21 cellular contexts compared by ENCODE assay signal in the genomic region with DNA sequence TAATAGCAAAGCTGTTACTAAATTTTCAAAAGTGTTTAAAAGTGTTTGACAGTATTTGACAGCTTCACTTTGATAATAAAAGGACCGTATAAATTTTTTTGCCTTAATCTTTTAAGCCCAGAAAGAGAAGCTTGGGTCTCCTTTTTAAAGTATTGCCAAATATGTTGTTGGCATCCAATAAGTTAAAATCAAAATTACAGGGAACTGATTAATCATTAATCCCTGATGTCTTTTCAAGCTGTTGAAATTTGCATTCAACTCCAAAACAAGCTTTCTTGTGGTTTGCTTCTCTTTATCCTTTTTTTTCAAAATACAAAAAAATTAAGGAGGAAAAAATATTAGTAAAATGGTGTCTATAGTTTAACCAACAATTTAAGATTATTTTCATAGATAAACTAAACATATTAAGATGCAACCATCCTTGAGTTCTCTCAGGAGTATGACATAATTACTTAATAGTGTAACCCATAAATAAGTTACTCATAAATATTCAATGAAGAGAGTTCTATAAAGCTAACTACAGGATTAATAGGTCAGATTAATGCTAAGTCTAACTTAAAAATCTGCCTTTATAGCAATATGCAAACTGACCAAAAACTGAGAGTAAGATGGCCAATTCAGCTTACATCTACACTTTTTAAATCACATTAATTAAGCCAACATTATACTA. TPM values are rescaled to one million over a fixed set of nuclear protein-coding genes. Genes with fewer than 3 reads are reported as not detected.
"Had no signal": no experiment of that assay in that cellular context is flagged by ENCODE, and none has a peak within 500 bp of the region (broad histone marks: within the 10 kb centered on the region; RNA-seq: fewer than 3 reads in every experiment).

No MANE protein-coding gene starts in this region.

- H3K9me3 Mint-ChIP-seq: activated B cell treated with CpG ODN at 0.5 μM for 24 hours; activated CD4-positive, alpha-beta memory T cell treated with anti-CD3 and anti-CD28 coated beads for 36 hours; activated CD4-positive, alpha-beta T cell treated with anti-CD3 and anti-CD28 coated beads, Interleukin-2, amount 10 ng/mL, durations not matched to agents 24 days and 14 days; activated naive CD4-positive, alpha-beta T cell treated with anti-CD3 and anti-CD28 coated beads, Interleukin-2, amount 10 ng/mL, durations not matched to agents 7 days and 5 days; activated naive CD8-positive, alpha-beta T cell treated with anti-CD3 and anti-CD28 coated beads for 36 hours; activated T-cell treated with anti-CD3 and anti-CD28 coated beads, Interleukin-2, amount 50 U/mL, for 4 hours had no signal

- H3K4me1 Mint-ChIP-seq: activated CD4-positive, alpha-beta T cell treated with anti-CD3 and anti-CD28 coated beads, Interleukin-2, amount 10 ng/mL, durations not matched to agents 24 days and 14 days; activated naive CD4-positive, alpha-beta T cell treated with anti-CD3 and anti-CD28 coated beads, Interleukin-2, amount 10 ng/mL, durations not matched to agents 7 days and 5 days; activated naive CD8-positive, alpha-beta T cell treated with anti-CD3 and anti-CD28 coated beads for 36 hours; T-helper 17 cell had no signal

- ATAC-seq: activated T-cell treated with anti-CD3 and anti-CD28 coated beads, Interleukin-2, amount 50 U/mL, for 4 hours; PC-3; T-helper 17 cell had no signal

- H3K36me3 Mint-ChIP-seq: activated CD4-positive, alpha-beta memory T cell treated with anti-CD3 and anti-CD28 coated beads for 36 hours; activated naive CD4-positive, alpha-beta T cell treated with anti-CD3 and anti-CD28 coated beads, Interleukin-2, amount 10 ng/mL, durations not matched to agents 7 days and 5 days; activated naive CD8-positive, alpha-beta T cell treated with anti-CD3 and anti-CD28 coated beads for 36 hours had no signal

- H3K27me3 ChIP-seq: brain microvascular endothelial cell, cardiac muscle cell had no signal

- H3K27ac ChIP-seq: brain microvascular endothelial cell, cardiac muscle cell had no signal

- H3K4me3 Mint-ChIP-seq: activated B cell treated with CpG ODN at 0.5 μM for 24 hours; activated CD4-positive, alpha-beta memory T cell treated with anti-CD3 and anti-CD28 coated beads for 36 hours; activated CD4-positive, alpha-beta T cell treated with anti-CD3 and anti-CD28 coated beads, Interleukin-2, amount 10 ng/mL, durations not matched to agents 24 days and 14 days; activated naive CD4-positive, alpha-beta T cell treated with anti-CD3 and anti-CD28 coated beads, Interleukin-2, amount 10 ng/mL, durations not matched to agents 7 days and 5 days; activated naive CD8-positive, alpha-beta T cell treated with anti-CD3 and anti-CD28 coated beads for 36 hours; activated T-cell treated with anti-CD3 and anti-CD28 coated beads, Interleukin-2, amount 50 U/mL, for 4 hours; T-helper 17 cell had no signal

- H3K4me3 ChIP-seq: cardiac muscle cell had no signal

- DNase-seq: activated B cell treated with CpG ODN at 0.5 μM for 24 hours; activated CD4-positive, alpha-beta memory T cell treated with anti-CD3 and anti-CD28 coated beads for 36 hours; activated CD4-positive, alpha-beta T cell treated with anti-CD3 and anti-CD28 coated beads for 1 hour; activated CD4-positive, alpha-beta T cell treated with anti-CD3 and anti-CD28 coated beads, Interleukin-2, amount 10 ng/mL, durations not matched to agents 24 days and 14 days; activated CD8-positive, alpha-beta memory T cell treated with anti-CD3 and anti-CD28 coated beads for 24 hours; activated gamma-delta T cell treated with Interleukin-2 at 50 U/mL for 16 hours; activated naive CD4-positive, alpha-beta T cell treated with anti-CD3 and anti-CD28 coated beads, Interleukin-2, amount 10 ng/mL, durations not matched to agents 7 days and 5 days; activated naive CD8-positive, alpha-beta T cell treated with anti-CD3 and anti-CD28 coated beads for 36 hours; activated T-cell treated with anti-CD3 and anti-CD28 coated beads, Interleukin-2, amount 50 U/mL, for 4 hours; brain microvascular endothelial cell; NCI-H1048; NCI-H146; NCI-H187 treated with DMSO at 0.1 percent for 48 hours; NCI-H2081 treated with DMSO at 0.1 percent for 48 hours; NCI-H446; NCI-H524; PC-3; SHP77 treated with DMSO at 0.1 percent for 48 hours; T-helper 17 cell; T-helper 9 cell had no signal

- H3K27ac Mint-ChIP-seq: activated B cell treated with CpG ODN at 0.5 μM for 24 hours; activated CD4-positive, alpha-beta memory T cell treated with anti-CD3 and anti-CD28 coated beads for 36 hours; activated CD4-positive, alpha-beta T cell treated with anti-CD3 and anti-CD28 coated beads, Interleukin-2, amount 10 ng/mL, durations not matched to agents 24 days and 14 days; activated naive CD4-positive, alpha-beta T cell treated with anti-CD3 and anti-CD28 coated beads, Interleukin-2, amount 10 ng/mL, durations not matched to agents 7 days and 5 days; activated naive CD8-positive, alpha-beta T cell treated with anti-CD3 and anti-CD28 coated beads for 36 hours; T-helper 17 cell had no signal

- H3K27me3 Mint-ChIP-seq: activated B cell treated with CpG ODN at 0.5 μM for 24 hours; activated CD4-positive, alpha-beta memory T cell treated with anti-CD3 and anti-CD28 coated beads for 36 hours; activated naive CD8-positive, alpha-beta T cell treated with anti-CD3 and anti-CD28 coated beads for 36 hours; T-helper 17 cell had no signal

RNA-seq across cellular contexts. Expression of gene CALHM6, which starts 27.0 kb away (rescaled TPM):
- total RNA-seq: cardiac muscle cell, PC-3 had no signal
